In the genomic region with DNA sequence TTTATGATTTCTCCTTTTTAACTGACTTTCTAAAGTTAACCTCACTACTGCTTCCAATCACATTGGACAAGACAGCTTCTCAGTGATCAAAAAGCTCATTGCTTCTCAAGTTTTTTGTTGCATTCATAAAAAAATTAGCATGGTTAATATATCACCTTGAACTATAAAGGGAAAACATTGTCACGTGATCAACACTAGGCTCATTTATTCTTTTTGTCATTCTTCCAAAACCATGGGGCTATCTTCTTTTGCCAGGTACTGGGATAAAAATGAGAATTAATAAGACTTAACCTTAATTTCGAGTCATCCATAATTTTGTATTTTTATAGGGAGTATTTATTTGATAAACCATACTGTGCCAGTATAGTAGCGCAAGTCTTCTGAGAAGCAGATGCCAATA, we compare ENCODE assay signal across 33 cellular contexts.
DNase-seq lines count a peak whose midpoint lies in the region; ATAC-seq, FAIRE-seq and TF ChIP-seq lines count a peak whose summit lies in the region.
"Had no signal": no experiment of that assay in that cellular context is flagged by ENCODE, and none has a peak within 500 bp of the region (broad histone marks: within the 10 kb centered on the region; RNA-seq: fewer than 3 reads in every experiment).

No MANE protein-coding gene starts in this region.

- H2AFZ ChIP-seq in HepG2 (ENCODE audit: low read length) (no peak overlapping the region), GM12878 (ENCODE audit: control insufficient read depth, low read depth, low read length) (no peak overlapping the region), K562 (ENCODE audit: low read depth, low read length) (no peak overlapping the region)

- no peak overlapping the region for H3K27ac Mint-ChIP-seq in naive thymus-derived CD4-positive, alpha-beta T cell
- H3K27ac Mint-ChIP-seq: B cell; CD14-positive monocyte; CD4-positive, alpha-beta memory T cell; CD4-positive, alpha-beta T cell; CD4-positive, CD25-positive, alpha-beta regulatory T cell; CD8-positive, alpha-beta memory T cell; CD8-positive, alpha-beta T cell had no signal

- H3K4me1 Mint-ChIP-seq in naive thymus-derived CD4-positive, alpha-beta T cell = no peaks in the 10 kb centered on the region
- H3K4me1 Mint-ChIP-seq: B cell; CD14-positive monocyte; CD4-positive, alpha-beta memory T cell; CD4-positive, CD25-positive, alpha-beta regulatory T cell; CD8-positive, alpha-beta memory T cell had no signal

- H3K36me3 Mint-ChIP-seq in naive thymus-derived CD4-positive, alpha-beta T cell = no peaks in the 10 kb centered on the region
- H3K36me3 Mint-ChIP-seq: CD14-positive monocyte; CD4-positive, alpha-beta memory T cell; CD4-positive, CD25-positive, alpha-beta regulatory T cell; CD8-positive, alpha-beta memory T cell; CD8-positive, alpha-beta T cell had no signal

- no peaks in the 10 kb centered on the region for H4K20me1 ChIP-seq in HepG2 (ENCODE audit: insufficient read depth, low read length)
- H4K20me1 ChIP-seq in GM12878 (ENCODE audit: control insufficient read depth, insufficient read depth) = no peaks in the 10 kb centered on the region
- no peaks in the 10 kb centered on the region for H4K20me1 ChIP-seq in K562 (replicated peaks; ENCODE audit: control insufficient read depth, insufficient read depth, low read length)
- H4K20me1 ChIP-seq: BLaER1; BLaER1 treated with 17β-estradiol and CSF1 and Interleukin-3, amounts not matched to agents 10 nM and 100 nM had no signal

- H3K79me2 ChIP-seq in HepG2 (ENCODE audit: insufficient read depth, low read length) = no peaks in the 10 kb centered on the region
- H3K79me2 ChIP-seq in GM12878 (ENCODE audit: control insufficient read depth, insufficient read depth, low read length) = no peaks in the 10 kb centered on the region
- H3K79me2 ChIP-seq in K562 (ENCODE audit: control insufficient read depth, insufficient read depth, low read length) = no peaks in the 10 kb centered on the region

- H3K9me3 ChIP-seq in HepG2 (ENCODE audit: low read length) (no peaks in the 10 kb centered on the region), right lobe of liver (no peaks in the 10 kb centered on the region), GM12878 (replicated peaks; ENCODE audit: control insufficient read depth, insufficient read depth, low read length) (no peaks in the 10 kb centered on the region), K562 (replicated peaks; ENCODE audit: control insufficient read depth, insufficient read depth, low read depth, low read length) (no peaks in the 10 kb centered on the region), tibial nerve (no peaks in the 10 kb centered on the region)
- no peaks in the 10 kb centered on the region for H3K9me3 ChIP-seq in naive thymus-derived CD4-positive, alpha-beta T cell (ENCODE audit: control insufficient read depth in 2 of 3, low read length in 3 of 3)
- H3K9me3 ChIP-seq: A549, BE2C, BLaER1, Caco-2 had no signal

- ATAC-seq in HepG2 = no peak
- no peak for ATAC-seq in right lobe of liver
- no peak for ATAC-seq in GM12878
- no peak for ATAC-seq in K562
- no peak for ATAC-seq in naive thymus-derived CD4-positive, alpha-beta T cell
- ATAC-seq: A549; CD8-positive, alpha-beta T cell had no signal

- BruUV-seq in HepG2 (replicated peaks; lab: Mats Ljungman, UMichigan) (no TSS peak), GM12878 (replicated peaks; lab: Mats Ljungman, UMichigan) (no TSS peak), K562 (replicated peaks; lab: Mats Ljungman, UMichigan) (no TSS peak)

- H3K9ac ChIP-seq in HepG2 (ENCODE audit: insufficient read depth, low read depth, low read length) (no peak overlapping the region), GM12878 (ENCODE audit: control insufficient read depth, insufficient read depth, low read length) (no peak overlapping the region), K562 (ENCODE audit: insufficient read depth in 1 of 2, low read depth in 2 of 2, low read length in 2 of 2) (no peak overlapping the region)
- H3K9ac ChIP-seq: BLaER1; BLaER1 treated with 17β-estradiol and CSF1 and Interleukin-3, amounts not matched to agents 10 nM and 100 nM had no signal

- DNase-seq in HepG2 (ENCODE audit: low spot score) (no peak), right lobe of liver (no peak), GM12878 (ENCODE audit: low read depth, low spot score) (no peak), K562 (ENCODE audit: extremely low read depth in 1 of 4, low spot score in 3 of 4) (no peak), tibial nerve (ENCODE audit: low spot score in 2 of 2) (no peak)
- DNase-seq in naive thymus-derived CD4-positive, alpha-beta T cell = no peak
- DNase-seq: 8988T; ACHN; AML-193; BE2C; C1 segment of cervical spinal cord; Caco-2; Calu3; CD4-positive, alpha-beta memory T cell; CD4-positive, alpha-beta T cell; CD4-positive, CD25-positive, alpha-beta regulatory T cell; CD8-positive, alpha-beta memory T cell; CD8-positive, alpha-beta T cell; COR-L47; DMS 273 treated with DMSO at 0.1 percent for 48 hours; DMS153; DMS53; DMS79; DND-41 had no signal

- H3K4me2 ChIP-seq in HepG2 (ENCODE audit: low read depth, low read length) (no peak overlapping the region), GM12878 (ENCODE audit: control insufficient read depth, insufficient read depth) (no peak overlapping the region), K562 (ENCODE audit: insufficient read depth, low read length) (no peak overlapping the region)
- H3K4me2 ChIP-seq: A549; BLaER1; BLaER1 treated with 17β-estradiol and CSF1 and Interleukin-3, amounts not matched to agents 10 nM and 100 nM had no signal

- SMC1A ChIA-PET in GM12878 (lab: Charles Lee; ENCODE audit: uncharacterized antibody, unreplicated experiment) = no interaction called here

- WGBS in HepG2 (ENCODE audit: low lambda C conversion rate) = 20% methylated on average over 3 of the region's 3 CpGs
- WGBS in right lobe of liver (ENCODE audit: insufficient coverage, low coverage, low lambda C conversion rate, missing lambda C conversion rate) = 46% methylated on average over 3 of the region's 3 CpGs
- WGBS in GM12878 (ENCODE audit: insufficient coverage, insufficient replicate concordance, low lambda C conversion rate, missing lambda C conversion rate) = 33% methylated on average over 3 of the region's 3 CpGs
- WGBS in K562 (ENCODE audit: insufficient coverage, low coverage, missing lambda C conversion rate) = 0% methylated on average over 3 of the region's 3 CpGs
- WGBS in tibial nerve, 2 donors = 90 to 94% methylated on average over 3 of the region's 3 CpGs

- H3K27me3 Mint-ChIP-seq in naive thymus-derived CD4-positive, alpha-beta T cell = peaks cover 0 to 9% (median 0%) of the 10 kb centered on the region in 5 donors
- H3K27me3 Mint-ChIP-seq: B cell; CD4-positive, alpha-beta T cell; CD4-positive, CD25-positive, alpha-beta regulatory T cell; CD8-positive, alpha-beta memory T cell had no signal

- TF ChIP-seq EP300 in HepG2 (IDR thresholded peaks at IDR 0.05; ENCODE audit: low read depth in 2 of 2, low read length in 2 of 2) (no peak), HepG2 (CRISPR knock-in tag; IDR thresholded peaks at IDR 0.05; ENCODE audit: borderline replicate concordance) (no peak), GM12878 (IDR thresholded peaks at IDR 0.05; ENCODE audit: borderline replicate concordance in 1 of 2, control insufficient read depth in 1 of 2, low read depth in 2 of 2, low read length in 2 of 2) (no peak), K562 (IDR thresholded peaks at IDR 0.05; ENCODE audit: low read length) (no peak), tibial nerve (IDR thresholded peaks at IDR 0.05) (no peak)

- no peak for TF ChIP-seq POLR2A in HepG2 (IDR thresholded peaks at IDR 0.05; ENCODE audit: insufficient read depth in 1 of 2, low read depth in 2 of 2, low read length in 2 of 2)
- no peak for TF ChIP-seq POLR2A in right lobe of liver (IDR thresholded peaks at IDR 0.05)
- no peak for TF ChIP-seq POLR2A in GM12878 (IDR thresholded peaks at IDR 0.05; ENCODE audit: low read depth, low read length)
- TF ChIP-seq POLR2A in K562 (conservative IDR thresholded peaks at IDR 0.05) = no peak
- TF ChIP-seq POLR2A in tibial nerve (IDR thresholded peaks at IDR 0.05) = no peak

- H3K27me3 ChIP-seq in HepG2 (ENCODE audit: control insufficient read depth in 1 of 2, insufficient read depth in 2 of 2, low read length in 2 of 2) (no peaks in the 10 kb centered on the region; a peak in 1 of 5 replicates), right lobe of liver (no peaks in the 10 kb centered on the region), GM12878 (replicated peaks in 1 of 2; ENCODE audit: control insufficient read depth in 2 of 2, insufficient read depth in 2 of 2, low read length in 1 of 2) (no peaks in the 10 kb centered on the region), K562 (ENCODE audit: control insufficient read depth in 2 of 2, insufficient read depth in 2 of 2, low read length in 2 of 2) (no peaks in the 10 kb centered on the region), tibial nerve (no peaks in the 10 kb centered on the region)
- H3K27me3 ChIP-seq in naive thymus-derived CD4-positive, alpha-beta T cell (ENCODE audit: control insufficient read depth in 2 of 2, insufficient read depth in 2 of 2, low read length in 2 of 2) = no peaks in the 10 kb centered on the region
- H3K27me3 ChIP-seq: BE2C; BLaER1; BLaER1 treated with 17β-estradiol and CSF1 and Interleukin-3, amounts not matched to agents 10 nM and 100 nM had no signal

- H3K27ac ChIP-seq in HepG2 (ENCODE audit: extremely low read length, insufficient read depth, low read length) (no peak overlapping the region), right lobe of liver (no peak overlapping the region), GM12878 (ENCODE audit: control insufficient read depth, insufficient read depth) (no peak overlapping the region), K562 (ENCODE audit: extremely low read depth, low read depth, low read length) (no peak overlapping the region), tibial nerve (no peak overlapping the region)
- H3K27ac ChIP-seq in naive thymus-derived CD4-positive, alpha-beta T cell (ENCODE audit: low read depth, low read length) = no peak overlapping the region
- H3K27ac ChIP-seq: 22Rv1; A549; BLaER1; BLaER1 treated with 17β-estradiol and CSF1 and Interleukin-3, amounts not matched to agents 10 nM and 100 nM; C4-2B had no signal

- H3K4me3 ChIP-seq in HepG2 (replicated peaks in 1 of 3; ENCODE audit: insufficient read depth in 1 of 3, low read depth in 2 of 3, low read length in 3 of 3) (no peak overlapping the region), right lobe of liver (no peak overlapping the region), GM12878 (no peak overlapping the region), K562 (no peak overlapping the region), tibial nerve (no peak overlapping the region)
- no peak overlapping the region for H3K4me3 ChIP-seq in naive thymus-derived CD4-positive, alpha-beta T cell (ENCODE audit: low read length)
- H3K4me3 ChIP-seq: A549; BLaER1; BLaER1 treated with 17β-estradiol and CSF1 and Interleukin-3, amounts not matched to agents 10 nM and 100 nM had no signal

- H3K4me1 ChIP-seq in HepG2 (ENCODE audit: insufficient read depth, low read length) = no peaks in the 10 kb centered on the region
- H3K4me1 ChIP-seq in right lobe of liver = no peaks in the 10 kb centered on the region
- no peaks in the 10 kb centered on the region for H3K4me1 ChIP-seq in GM12878 (ENCODE audit: control insufficient read depth, insufficient read depth, low read length)
- H3K4me1 ChIP-seq in K562 (replicated peaks in 1 of 2; ENCODE audit: control insufficient read depth in 2 of 2, insufficient read depth in 2 of 2, low read length in 2 of 2) = no peaks in the 10 kb centered on the region
- H3K4me1 ChIP-seq in tibial nerve = no peaks in the 10 kb centered on the region
- no peaks in the 10 kb centered on the region for H3K4me1 ChIP-seq in naive thymus-derived CD4-positive, alpha-beta T cell (ENCODE audit: control insufficient read depth in 2 of 2, insufficient read depth in 2 of 2, low read length in 2 of 2)
- H3K4me1 ChIP-seq: A549; BE2C; BLaER1; BLaER1 treated with 17β-estradiol and CSF1 and Interleukin-3, amounts not matched to agents 10 nM and 100 nM; Caco-2 had no signal

- in situ Hi-C loops in HepG2 (cut with HindIII; ENCODE audit: extremely low pct_ligation_motif_present, low pct_unique_long_range_greater_than_20kb) = no loop called here
- in situ Hi-C loops in GM12878 (cut with MboI) = no loop called here
- in situ Hi-C loops in K562 (cut with MboI) = no loop called here

- CTCF ChIA-PET in HepG2 (lab: Yijun Ruan, JAX; ENCODE audit: low intra/inter-chr PET ratio, low total read pairs) (no interaction called here), GM12878 (lab: Yijun Ruan, JAX) (no interaction called here), K562 (lab: Yijun Ruan, JAX; ENCODE audit: low intra/inter-chr PET ratio) (no interaction called here)
- CTCF ChIA-PET in naive thymus-derived CD4-positive, alpha-beta T cell (lab: Charles Lee) = no interaction called here

- H3K9me3 Mint-ChIP-seq in naive thymus-derived CD4-positive, alpha-beta T cell = peaks cover 0 to 5% (median under 1%) of the 10 kb centered on the region in 11 donors
- H3K9me3 Mint-ChIP-seq: CD4-positive, alpha-beta T cell; CD8-positive, alpha-beta T cell had no signal

- no peaks in the 10 kb centered on the region for H3K36me3 ChIP-seq in HepG2 (replicated peaks in 1 of 2; ENCODE audit: control insufficient read depth in 1 of 2, insufficient read depth in 2 of 2, low read length in 2 of 2)
- H3K36me3 ChIP-seq in right lobe of liver = no peaks in the 10 kb centered on the region
- no peaks in the 10 kb centered on the region for H3K36me3 ChIP-seq in GM12878 (ENCODE audit: control insufficient read depth in 2 of 2, insufficient read depth in 2 of 2, low read length in 1 of 2)
- no peaks in the 10 kb centered on the region for H3K36me3 ChIP-seq in K562 (ENCODE audit: control insufficient read depth, insufficient read depth, low read length)
- no peaks in the 10 kb centered on the region for H3K36me3 ChIP-seq in tibial nerve
- H3K36me3 ChIP-seq in naive thymus-derived CD4-positive, alpha-beta T cell (ENCODE audit: control insufficient read depth in 2 of 3, insufficient read depth in 3 of 3, low read length in 3 of 3) = no peaks in the 10 kb centered on the region
- H3K36me3 ChIP-seq: BE2C; BLaER1; BLaER1 treated with 17β-estradiol and CSF1 and Interleukin-3, amounts not matched to agents 10 nM and 100 nM had no signal

- POLR2A ChIA-PET in HepG2 (lab: Yijun Ruan, JAX) (no interaction called here), GM12878 (lab: Charles Lee) (no interaction called here), K562 (lab: Yijun Ruan, JAX) (no interaction called here)
- POLR2A ChIA-PET in naive thymus-derived CD4-positive, alpha-beta T cell (lab: Charles Lee) = no interaction called here

- intact Hi-C loops in HepG2 (cut with micrococcal nuclease; ENCODE audit: unreplicated experiment) = no loop called here
- intact Hi-C loops in right lobe of liver (cut with DNase I) = no loop called here
- intact Hi-C loops in GM12878 (cut with micrococcal nuclease; ENCODE audit: unreplicated experiment) = no loop called here
- intact Hi-C loops in K562 (cut with micrococcal nuclease) = no loop called here
- intact Hi-C loops in naive thymus-derived CD4-positive, alpha-beta T cell (cut with micrococcal nuclease) = no loop called here

- TF ChIP-seq CTCF in HepG2 (CRISPR knock-in tag; IDR thresholded peaks at IDR 0.05) (no peak), right lobe of liver (IDR thresholded peaks at IDR 0.05) (no peak), GM12878 (IDR thresholded peaks at IDR 0.05 in 2 of 3, conservative IDR thresholded peaks at IDR 0.05 in 1 of 3; ENCODE audit: control insufficient read depth in 2 of 3, extremely low read depth in 1 of 3, insufficient read depth in 1 of 3, low read depth in 3 of 3, low read length in 3 of 3) (no peak), K562 (IDR thresholded peaks at IDR 0.05 in 2 of 3, conservative IDR thresholded peaks at IDR 0.05 in 1 of 3; ENCODE audit: insufficient read depth in 2 of 3, low read depth in 1 of 3, low read length in 3 of 3) (no peak), tibial nerve (IDR thresholded peaks at IDR 0.05) (no peak)

- H3K9me1 ChIP-seq in K562 (ENCODE audit: control insufficient read depth, insufficient read depth, low read length) = no peaks in the 10 kb centered on the region

- H3K4me3 Mint-ChIP-seq in naive thymus-derived CD4-positive, alpha-beta T cell = no peak overlapping the region
- H3K4me3 Mint-ChIP-seq: B cell; CD14-positive monocyte; CD4-positive, alpha-beta memory T cell; CD4-positive, alpha-beta T cell; CD4-positive, CD25-positive, alpha-beta regulatory T cell; CD8-positive, alpha-beta memory T cell; CD8-positive, alpha-beta T cell had no signal

- FAIRE-seq in HepG2 (lab: Jason Lieb, UNC) (no peak), GM12878 (lab: Jason Lieb, UNC) (no peak), K562 (lab: Jason Lieb, UNC) (no peak)
- FAIRE-seq: A204.1, A549, D721Med had no signal

- no peak for TF ChIP-seq RAD21 in HepG2 (CRISPR knock-in tag; IDR thresholded peaks at IDR 0.05)
- no peak for TF ChIP-seq RAD21 in GM12878 (IDR thresholded peaks at IDR 0.05; ENCODE audit: insufficient read depth, low read depth, low read length)
- TF ChIP-seq RAD21 in K562 (CRISPR knock-in tag; conservative IDR thresholded peaks at IDR 0.05 in 1 of 2, IDR thresholded peaks at IDR 0.05 in 1 of 2) = no peak

- RAD21 ChIA-PET in GM12878 (lab: Charles Lee; ENCODE audit: unreplicated experiment) = no interaction called here

Comparison
In these comparisons a context has a peak if more than half of its experiments do, and no peak if none do; other contexts are left out.
1. Of the 241 proteins assayed by ChIP-seq in both HepG2 and K562: peak only in HepG2: none; only in K562: TFE3; in both: RAD51; in neither: 238; mixed calls (peak in some experiments, not most) for 1.